ENCODE assay signal across 23 cellular contexts in genomic region chr18:8851659-8852058, GRCh38.
"Had no signal": no experiment of that assay in that cellular context is flagged by ENCODE, and none has a peak within 500 bp of the region (broad histone marks: within the 10 kb centered on the region; RNA-seq: fewer than 3 reads in every experiment).

No MANE protein-coding gene starts in this region.

- ATAC-seq: Panc1, PC-3 had no signal

- H3K9me3 ChIP-seq: SK-N-SH had no signal

- H3K27ac ChIP-seq: RWPE1 had no signal

- H3K9ac ChIP-seq: SK-N-SH had no signal

- H3K4me2 ChIP-seq: SK-N-SH had no signal

- FAIRE-seq: HTR-8/SVneo had no signal

- DNase-seq: KBM-7, MV-4-11, NCI-H1048, NCI-H1105, NCI-H1417 treated with DMSO at 0.1 percent for 48 hours, NCI-H146, NCI-H1694 treated with DMSO at 0.1 percent for 48 hours, NCI-H1930, NCI-H2081, NCI-H2107, NCI-H226, NCI-H446, NCI-H510A, NCI-H524 treated with DMSO at 0.1 percent for 48 hours, NCI-H69, NCI-H774, PC-3, SHP77, SK-N-SH, SW 1271 had no signal
